Comparison of ENCODE assay signal across 32 cellular contexts in the genomic region with DNA sequence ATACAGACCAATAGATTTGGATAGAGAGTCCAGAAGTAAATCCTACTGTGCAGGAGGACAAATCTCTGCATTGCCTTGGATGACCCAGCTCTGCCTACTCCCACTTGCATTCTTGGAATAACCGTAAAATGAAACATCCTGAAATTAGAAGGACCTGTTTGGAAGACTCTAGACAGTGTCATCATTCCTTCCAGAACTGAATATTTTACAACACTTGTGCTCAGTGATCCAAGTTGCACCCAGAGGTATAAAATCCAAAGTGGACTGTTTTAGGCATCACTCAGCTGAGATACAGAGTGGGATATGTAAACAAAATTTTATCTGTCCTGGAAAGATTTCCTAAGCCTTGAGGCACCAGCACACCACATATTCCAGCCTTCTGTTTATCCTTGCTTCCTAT. TPM values are rescaled to one million over a fixed set of nuclear protein-coding genes. Genes with fewer than 3 reads are reported as not detected.
"Had no signal": no experiment of that assay in that cellular context is flagged by ENCODE, and none has a peak within 500 bp of the region (broad histone marks: within the 10 kb centered on the region; RNA-seq: fewer than 3 reads in every experiment).

No MANE protein-coding gene starts in this region.

- ATAC-seq: esophagus mucosa, foreskin keratinocyte, gastroesophageal sphincter, heart right ventricle, left cardiac atrium, left lung, left ventricle myocardium superior, mucosa of descending colon had no signal

- DNase-seq: dermis blood vessel endothelial cell; dorsolateral prefrontal cortex; effector CD4-positive, alpha-beta T cell; effector memory CD4-positive, alpha-beta T cell; erythroblast; esophagus squamous epithelium; foreskin keratinocyte; glutamatergic neuron; head of caudate nucleus; heart right ventricle; hippocampal formation; left cardiac atrium; left lung; left ventricle myocardium superior; mammary epithelial cell; mucosa of descending colon; naive B cell had no signal

- H3K27ac Mint-ChIP-seq: memory B cell, mesothelial cell of epicardium, naive B cell had no signal

- H3K36me3 ChIP-seq: esophagus squamous epithelium, gastroesophageal sphincter, heart right ventricle, left lung had no signal

- H3K4me1 Mint-ChIP-seq: memory B cell, mesothelial cell of epicardium, naive B cell had no signal

- H3K36me3 Mint-ChIP-seq: mesothelial cell of epicardium, naive B cell had no signal

- H3K4me1 ChIP-seq: esophagus squamous epithelium, foreskin keratinocyte, gastroesophageal sphincter, heart right ventricle, left lung had no signal

- H3K27me3 ChIP-seq: foreskin keratinocyte had no signal

- H3K4me3 ChIP-seq: coronary artery, dorsolateral prefrontal cortex, esophagus squamous epithelium, gastroesophageal sphincter, heart right ventricle, left lung, lung, mucosa of descending colon had no signal

- H3K4me3 Mint-ChIP-seq: memory B cell, mesothelial cell of epicardium, naive B cell had no signal

- H3K27ac ChIP-seq: coronary artery, dorsolateral prefrontal cortex, epithelial cell of prostate, esophagus squamous epithelium, foreskin keratinocyte, gastroesophageal sphincter, heart right ventricle, left lung had no signal

- H3K9me3 ChIP-seq: mucosa of descending colon had no signal

RNA-seq across cellular contexts. Expression of gene OR2Y1, which starts 43.7 kb away (rescaled TPM):
- total RNA-seq: cerebellum, dermis blood vessel endothelial cell, dorsolateral prefrontal cortex, esophagus mucosa, esophagus squamous epithelium, foreskin keratinocyte, frontal cortex, gastroesophageal sphincter, glomerular endothelial cell, heart right ventricle, kidney epithelial cell, left cardiac atrium, left lung, left ventricle myocardium superior, lower leg skin, lung, mammary epithelial cell, mesenteric fat pad, mesothelial cell of epicardium, mucosa of descending colon, myocyte had no signal
- polyA plus RNA-seq: foreskin keratinocyte, heart right ventricle, keratinocyte, lung, mammary epithelial cell had no signal

RNA-seq across cellular contexts. Expression of gene FLT4, which starts 46.7 kb away (rescaled TPM):
- total RNA-seq: mammary epithelial cell had no signal
- polyA plus RNA-seq: keratinocyte had no signal
